Comparison of ENCODE assay signal across 14 cellular contexts in the genomic region with DNA sequence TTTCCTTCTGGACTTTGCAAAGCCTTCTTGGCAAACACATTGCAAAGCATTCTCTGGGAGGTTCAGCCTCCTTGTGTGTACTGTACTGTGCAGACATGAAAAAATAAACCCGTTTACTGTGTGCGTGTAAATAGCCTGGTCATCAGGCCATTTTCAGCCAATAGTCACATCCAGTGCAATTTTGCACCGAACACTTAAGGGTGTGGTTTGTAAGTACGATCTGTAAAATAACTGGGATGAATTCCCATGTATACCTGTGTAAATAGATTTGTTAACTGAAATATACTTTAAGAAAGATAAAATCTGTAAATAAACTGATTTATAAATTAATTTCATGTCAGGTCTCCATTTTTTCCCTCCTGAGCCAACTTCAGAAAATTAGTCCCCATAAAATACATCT. TPM values are rescaled to one million over a fixed set of nuclear protein-coding genes. Genes with fewer than 3 reads are reported as not detected.
DNase-seq lines count a peak whose midpoint lies in the region; ATAC-seq, FAIRE-seq and TF ChIP-seq lines count a peak whose summit lies in the region.
"Had no signal": no experiment of that assay in that cellular context is flagged by ENCODE, and none has a peak within 500 bp of the region (broad histone marks: within the 10 kb centered on the region; RNA-seq: fewer than 3 reads in every experiment).

No MANE protein-coding gene starts in this region.

- H2AFZ ChIP-seq in keratinocyte (ENCODE audit: control insufficient read depth, low read length), result no peak overlapping the region
- H2AFZ ChIP-seq: GM23248 had no signal

- no peaks in the 10 kb centered on the region for H3K9me1 ChIP-seq in keratinocyte (ENCODE audit: control insufficient read depth, extremely low read depth, insufficient read depth, low read length)

- FAIRE-seq in keratinocyte (lab: Jason Lieb, UNC), result no peak
- FAIRE-seq: A549 had no signal

- DNase-seq in LNCaP clone FGC (ENCODE audit: low read depth) (peak; percentile 100), keratinocyte (ENCODE audit: low read depth, low spot score) (no peak)
- DNase-seq: AML-193; Calu3; CD8-positive, alpha-beta T cell; DMS79 treated with DMSO at 0.1 percent for 48 hours; GF-D8; GM23248 had no signal

- no peaks in the 10 kb centered on the region for H3K79me2 ChIP-seq in keratinocyte (ENCODE audit: control insufficient read depth, insufficient read depth, low read length)

- ATAC-seq in GM21717 (IDR thresholded peaks at IDR 0.05; ENCODE audit: unreplicated experiment) (no peak), GM19328 (IDR thresholded peaks at IDR 0.05; ENCODE audit: unreplicated experiment) (no peak), HG03439 (IDR thresholded peaks at IDR 0.05; ENCODE audit: unreplicated experiment) (no peak)
- ATAC-seq: A549; CD8-positive, alpha-beta T cell had no signal

- peaks cover 24% of the 10 kb centered on the region for H3K4me1 ChIP-seq in keratinocyte (ENCODE audit: control insufficient read depth, extremely low read depth, insufficient read depth, low read length)

- no peaks in the 10 kb centered on the region for H3K9me3 ChIP-seq in keratinocyte (ENCODE audit: control insufficient read depth, low read depth, low read length)
- H3K9me3 ChIP-seq: A549, HAP-1 had no signal

- no peak overlapping the region for H3K9ac ChIP-seq in keratinocyte (ENCODE audit: control insufficient read depth, extremely low read depth, insufficient read depth, low read length)
- H3K9ac ChIP-seq: GM23248 had no signal

- H3K36me3 ChIP-seq in keratinocyte (ENCODE audit: control insufficient read depth in 2 of 2, extremely low read depth in 1 of 2, insufficient read depth in 2 of 2, low read length in 2 of 2), result peaks cover 4 to 6% of the 10 kb centered on the region in 2 experiments

- TF ChIP-seq CTCF in C4-2B (conservative IDR thresholded peaks at IDR 0.05) (no peak), LNCaP clone FGC (IDR thresholded peaks at IDR 0.05; ENCODE audit: control insufficient read depth, extremely low read depth, insufficient read depth) (no peak), keratinocyte (optimal IDR thresholded peaks at IDR 0.05 in 1 of 3, IDR thresholded peaks at IDR 0.05 in 1 of 3, conservative IDR thresholded peaks at IDR 0.05 in 1 of 3; ENCODE audit: extremely low read depth in 1 of 3, insufficient read depth in 2 of 3, low read length in 3 of 3) (no peak)

- H3K27me3 ChIP-seq in keratinocyte (ENCODE audit: control insufficient read depth, extremely low read depth, insufficient read depth, low read length), result no peaks in the 10 kb centered on the region

- H3K27ac ChIP-seq in C4-2B (peak overlapping the region; percentile 38; the same call in 1 of the 2 replicates), keratinocyte (ENCODE audit: control insufficient read depth, insufficient read depth, low read length) (no peak overlapping the region)
- H3K27ac ChIP-seq: A549, GM23248 had no signal

- no peaks in the 10 kb centered on the region for H4K20me1 ChIP-seq in keratinocyte (ENCODE audit: control insufficient read depth, extremely low read depth, insufficient read depth, low read length)

- dilution Hi-C loops in keratinocyte (cut with MboI; ENCODE audit: extremely low pct_ligation_motif_present, low sequenced_read_pairs), result no loop called here

- no peak overlapping the region for H3K4me3 ChIP-seq in LNCaP clone FGC (ENCODE audit: low read depth, low read length)
- H3K4me3 ChIP-seq in keratinocyte (ENCODE audit: control insufficient read depth in 2 of 3, extremely low read depth in 1 of 3, insufficient read depth in 2 of 3, low read depth in 1 of 3, low read length in 3 of 3), result no peak overlapping the region
- H3K4me3 ChIP-seq: A549, GM23248, HAP-1 had no signal

- H3K4me2 ChIP-seq in keratinocyte (ENCODE audit: control insufficient read depth, extremely low read depth, insufficient read depth, low read depth, low read length), result peak overlapping the region; percentile 45
- H3K4me2 ChIP-seq: A549 had no signal

RNA-seq across cellular contexts. Expression of gene QSOX1, which starts 40.1 kb away (rescaled TPM):
- 57.6 to 87.5 TPM (median 59.0 TPM) in 3 replicates for polyA plus RNA-seq in keratinocyte
- 20.2 TPM for polyA plus RNA-seq in keratinocyte (2011; ENCODE audit: low read depth)
- polyA plus RNA-seq in keratinocyte (2011; cell fraction: cytosol; rRNA removed), result 21.1 and 28.7 TPM in 2 replicates
- polyA plus RNA-seq in keratinocyte (2011; cell fraction: nucleus; rRNA removed), result 196 and 205 TPM in 2 replicates
- 80.6 and 92.1 TPM in 2 replicates for polyA plus RNA-seq in keratinocyte (2012; ENCODE audit: low replicate concordance)
- 60.9 to 96.0 TPM (median 64.2 TPM) in 3 replicates for polyA minus RNA-seq in keratinocyte
- polyA minus RNA-seq in keratinocyte (2011; cell fraction: cytosol; rRNA and poly(A)+ RNA removed), result 70.4 TPM
- 124 and 168 TPM in 2 replicates for polyA minus RNA-seq in keratinocyte (2011; cell fraction: nucleus; rRNA and poly(A)+ RNA removed)
